In genomic region chr4:73607375-73608026, GRCh38 we compare ENCODE assay signal across 13 cellular contexts. TPM values are rescaled to one million over a fixed set of nuclear protein-coding genes. Genes with fewer than 3 reads are reported as not detected.
DNase-seq lines count a peak whose midpoint lies in the region; ATAC-seq lines count a peak whose summit lies in the region.
"Had no signal": no experiment of that assay in that cellular context is flagged by ENCODE, and none has a peak within 500 bp of the region (broad histone marks: within the 10 kb centered on the region; RNA-seq: fewer than 3 reads in every experiment).

No MANE protein-coding gene starts in this region.

- H3K4me3 Mint-ChIP-seq in activated CD4-positive, alpha-beta T cell treated with anti-CD3 and anti-CD28 coated beads, Interleukin-2, amount 10 ng/mL, durations not matched to agents 7 days and 5 days: no peak overlapping the region
- peak overlapping the region; percentile 5 to 86 (median 71) for H3K4me3 Mint-ChIP-seq in IgD-negative memory B cell

- no peak for ATAC-seq in GM19023 (IDR thresholded peaks at IDR 0.05; ENCODE audit: unreplicated experiment)

- H3K27me3 Mint-ChIP-seq in activated CD4-positive, alpha-beta T cell treated with anti-CD3 and anti-CD28 coated beads, Interleukin-2, amount 10 ng/mL, durations not matched to agents 7 days and 5 days: peaks cover 13% of the 10 kb centered on the region
- peaks cover 13% of the 10 kb centered on the region for H3K27me3 Mint-ChIP-seq in IgD-negative memory B cell

- DNase-seq in activated CD4-positive, alpha-beta T cell treated with anti-CD3 and anti-CD28 coated beads, Interleukin-2, amount 10 ng/mL, durations not matched to agents 7 days and 5 days: no peak
- DNase-seq in activated CD4-positive, alpha-beta T cell treated with anti-CD3 and anti-CD28 coated beads, Interleukin-2, amount 50 U/mL, for 4 hours: no peak
- DNase-seq in epithelial cell of prostate (ENCODE audit: low read depth, low spot score) (no peak), NOMO-1 treated with DMSO at 0.1 percent for 48 hours (lab: John Stamatoyannopoulos, UW; ENCODE audit: unreplicated experiment) (no peak), NCI-H2107 (lab: John Stamatoyannopoulos, UW) (no peak), cerebellum (ENCODE audit: low spot score) (no peak)
- DNase-seq: activated T-cell treated with anti-CD3 and anti-CD28 coated beads, Interleukin-2, amount 50 U/mL, for 1 hour; OCI-M1; pancreas; stimulated activated CD4-positive, alpha-beta T cell treated with anti-CD3 and anti-CD28 coated beads, Interleukin-2, amount 100 ng/mL, for 48 hours had no signal

- peak overlapping the region; percentile 51 for H3K27ac ChIP-seq in epithelial cell of prostate

- peaks cover 24% of the 10 kb centered on the region for H3K4me1 Mint-ChIP-seq in activated CD4-positive, alpha-beta T cell treated with anti-CD3 and anti-CD28 coated beads, Interleukin-2, amount 10 ng/mL, durations not matched to agents 7 days and 5 days
- peaks cover 32 to 61% (median 47%) of the 10 kb centered on the region in 3 donors for H3K4me1 Mint-ChIP-seq in IgD-negative memory B cell
- H3K4me1 Mint-ChIP-seq: brain had no signal

- CTCF ChIA-PET in activated CD4-positive, alpha-beta T cell treated with anti-CD3 and anti-CD28 coated beads, Interleukin-2, amount 10 ng/mL, durations not matched to agents 7 days and 5 days (lab: Charles Lee): no interaction called here

- no peaks in the 10 kb centered on the region for H3K9me3 Mint-ChIP-seq in activated CD4-positive, alpha-beta T cell treated with anti-CD3 and anti-CD28 coated beads, Interleukin-2, amount 10 ng/mL, durations not matched to agents 7 days and 5 days
- no peaks in the 10 kb centered on the region for H3K9me3 Mint-ChIP-seq in IgD-negative memory B cell
- H3K9me3 Mint-ChIP-seq: brain had no signal

- POLR2A ChIA-PET in activated CD4-positive, alpha-beta T cell treated with anti-CD3 and anti-CD28 coated beads, Interleukin-2, amount 10 ng/mL, durations not matched to agents 7 days and 5 days (lab: Charles Lee): no interaction called here

- H3K36me3 Mint-ChIP-seq in activated CD4-positive, alpha-beta T cell treated with anti-CD3 and anti-CD28 coated beads, Interleukin-2, amount 10 ng/mL, durations not matched to agents 7 days and 5 days (ENCODE audit: low read depth): no peaks in the 10 kb centered on the region
- peaks cover 13% of the 10 kb centered on the region for H3K36me3 Mint-ChIP-seq in IgD-negative memory B cell
- H3K36me3 Mint-ChIP-seq: brain had no signal

- peak overlapping the region; percentile 71 for H3K27ac Mint-ChIP-seq in activated CD4-positive, alpha-beta T cell treated with anti-CD3 and anti-CD28 coated beads, Interleukin-2, amount 10 ng/mL, durations not matched to agents 7 days and 5 days
- peak overlapping the region; percentile 56 to 96 (median 88) for H3K27ac Mint-ChIP-seq in IgD-negative memory B cell

RNA-seq across cellular contexts. Expression of gene RASSF6, which starts 12.7 kb away (rescaled TPM):
- under 1 TPM in 1 of 2 experiments, not detected in 1; 0.19 TPM for total RNA-seq in activated CD4-positive, alpha-beta T cell treated with anti-CD3 and anti-CD28 coated beads, Interleukin-2, amount 10 ng/mL, durations not matched to agents 7 days and 5 days
- 10.8 TPM for polyA plus RNA-seq in IgD-negative memory B cell
- total RNA-seq in cerebellum: 0.09 TPM
